1 cellular context compared by ENCODE assay signal in genomic region chr1:45730780-45731319, GRCh38.
TF ChIP-seq lines count a peak whose summit lies in the region.

No MANE protein-coding gene starts in this region.

TF ChIP-seq in GM12878, 131 proteins besides CTCF, POLR2A, EP300 and RAD21:
- TF ChIP-seq SPI1 (IDR thresholded peaks at IDR 0.05; ENCODE audit: borderline replicate concordance, insufficient read depth, low read depth, low read length), result peak; percentile 88
- TF ChIP-seq, protein P1, sequence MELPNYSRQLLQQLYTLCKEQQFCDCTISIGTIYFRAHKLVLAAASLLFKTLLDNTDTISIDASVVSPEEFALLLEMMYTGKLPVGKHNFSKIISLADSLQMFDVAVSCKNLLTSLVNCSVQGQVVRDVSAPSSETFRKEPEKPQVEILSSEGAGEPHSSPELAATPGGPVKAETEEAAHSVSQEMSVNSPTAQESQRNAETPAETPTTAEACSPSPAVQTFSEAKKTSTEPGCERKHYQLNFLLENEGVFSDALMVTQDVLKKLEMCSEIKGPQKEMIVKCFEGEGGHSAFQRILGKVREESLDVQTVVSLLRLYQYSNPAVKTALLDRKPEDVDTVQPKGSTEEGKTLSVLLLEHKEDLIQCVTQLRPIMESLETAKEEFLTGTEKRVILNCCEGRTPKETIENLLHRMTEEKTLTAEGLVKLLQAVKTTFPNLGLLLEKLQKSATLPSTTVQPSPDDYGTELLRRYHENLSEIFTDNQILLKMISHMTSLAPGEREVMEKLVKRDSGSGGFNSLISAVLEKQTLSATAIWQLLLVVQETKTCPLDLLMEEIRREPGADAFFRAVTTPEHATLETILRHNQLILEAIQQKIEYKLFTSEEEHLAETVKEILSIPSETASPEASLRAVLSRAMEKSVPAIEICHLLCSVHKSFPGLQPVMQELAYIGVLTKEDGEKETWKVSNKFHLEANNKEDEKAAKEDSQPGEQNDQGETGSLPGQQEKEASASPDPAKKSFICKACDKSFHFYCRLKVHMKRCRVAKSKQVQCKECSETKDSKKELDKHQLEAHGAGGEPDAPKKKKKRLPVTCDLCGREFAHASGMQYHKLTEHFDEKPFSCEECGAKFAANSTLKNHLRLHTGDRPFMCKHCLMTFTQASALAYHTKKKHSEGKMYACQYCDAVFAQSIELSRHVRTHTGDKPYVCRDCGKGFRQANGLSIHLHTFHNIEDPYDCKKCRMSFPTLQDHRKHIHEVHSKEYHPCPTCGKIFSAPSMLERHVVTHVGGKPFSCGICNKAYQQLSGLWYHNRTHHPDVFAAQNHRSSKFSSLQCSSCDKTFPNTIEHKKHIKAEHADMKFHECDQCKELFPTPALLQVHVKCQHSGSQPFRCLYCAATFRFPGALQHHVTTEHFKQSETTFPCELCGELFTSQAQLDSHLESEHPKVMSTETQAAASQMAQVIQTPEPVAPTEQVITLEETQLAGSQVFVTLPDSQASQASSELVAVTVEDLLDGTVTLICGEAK (IDR thresholded peaks at IDR 0.05; ENCODE audit: borderline replicate concordance), result no peak
